Comparison of ENCODE assay signal across 1 cellular context in genomic region chr20:38392356-38392755, GRCh38.
TF ChIP-seq lines count a peak whose summit lies in the region.

No MANE protein-coding gene starts in this region.

TF ChIP-seq in GM12878, 131 proteins besides CTCF, POLR2A, EP300 and RAD21:
- peak; percentile 39; the same call in 1 of the 2 replicates for TF ChIP-seq USF2 (IDR thresholded peaks at IDR 0.05; ENCODE audit: borderline replicate concordance, low read depth, low read length)
- no peak for TF ChIP-seq ELK1 (IDR thresholded peaks at IDR 0.05; ENCODE audit: low read depth, low read length)
- TF ChIP-seq PAX8 (IDR thresholded peaks at IDR 0.05), result no peak
- TF ChIP-seq HCFC1 (IDR thresholded peaks at IDR 0.05; ENCODE audit: low read length), result peak; percentile 50; the same call in 1 of the 2 replicates
- TF ChIP-seq MLLT1 (IDR thresholded peaks at IDR 0.05), result no peak
- TF ChIP-seq MAX (IDR thresholded peaks at IDR 0.05; ENCODE audit: low read depth, low read length), result no peak
- no peak for TF ChIP-seq LARP7 (IDR thresholded peaks at IDR 0.05)
- no peak for TF ChIP-seq PML (IDR thresholded peaks at IDR 0.05; ENCODE audit: low read length)
- no peak for TF ChIP-seq SMAD5 (IDR thresholded peaks at IDR 0.05; ENCODE audit: low read depth)
- TF ChIP-seq SIX5 (IDR thresholded peaks at IDR 0.05; ENCODE audit: low read depth, low read length, severe bottlenecking), result peak; percentile 67
- no peak for TF ChIP-seq SMARCA5 (IDR thresholded peaks at IDR 0.05)
- TF ChIP-seq NKRF (conservative IDR thresholded peaks at IDR 0.05), result no peak
- TF ChIP-seq USF1 (IDR thresholded peaks at IDR 0.05; ENCODE audit: borderline replicate concordance, extremely low read length, insufficient read depth, low read depth, low read length), result peak; percentile 64
- no peak for TF ChIP-seq CHD1 (IDR thresholded peaks at IDR 0.05; ENCODE audit: low read depth, low read length)
- TF ChIP-seq CREB1 (IDR thresholded peaks at IDR 0.05; ENCODE audit: low read depth), result no peak
- no peak for TF ChIP-seq BCLAF1 (IDR thresholded peaks at IDR 0.05)
- TF ChIP-seq RAD51 (IDR thresholded peaks at IDR 0.05), result peak; percentile 61
- TF ChIP-seq ATF3 (IDR thresholded peaks at IDR 0.05; ENCODE audit: borderline replicate concordance, extremely low read depth, low read depth, low read length), result peak; percentile 76; the same call in 1 of the 2 replicates
- TF ChIP-seq ZNF24 (IDR thresholded peaks at IDR 0.05), result no peak
